ENCODE assay signal across 1 cellular context in genomic region chr2:66889632-66889882, GRCh38.
TF ChIP-seq lines count a peak whose summit lies in the region.

No MANE protein-coding gene starts in this region.

TF ChIP-seq in HepG2, 621 proteins besides CTCF, POLR2A, EP300 and RAD21:
- TF ChIP-seq ZNF792 (CRISPR knock-in tag; IDR thresholded peaks at IDR 0.05) (no peak), ZNF124 (CRISPR knock-in tag; IDR thresholded peaks at IDR 0.05) (no peak), FOXO4 (CRISPR knock-in tag; conservative IDR thresholded peaks at IDR 0.05) (no peak), ZNF547 (CRISPR knock-in tag; IDR thresholded peaks at IDR 0.05) (no peak), ZSCAN12 (CRISPR knock-in tag; IDR thresholded peaks at IDR 0.05) (no peak), TOPORS (CRISPR knock-in tag; IDR thresholded peaks at IDR 0.05) (no peak), NR3C1 (CRISPR knock-in tag; IDR thresholded peaks at IDR 0.05) (no peak), TBL1XR1 (IDR thresholded peaks at IDR 0.05; ENCODE audit: borderline replicate concordance, low read length, partially characterized antibody) (no peak), CREBL2 (CRISPR knock-in tag; IDR thresholded peaks at IDR 0.05; ENCODE audit: borderline replicate concordance) (no peak), EZH2 (conservative IDR thresholded peaks at IDR 0.05; ENCODE audit: low read depth, low read length) (no peak), ZNF121 (CRISPR knock-in tag; IDR thresholded peaks at IDR 0.05) (no peak)
- TF ChIP-seq, protein P1, sequence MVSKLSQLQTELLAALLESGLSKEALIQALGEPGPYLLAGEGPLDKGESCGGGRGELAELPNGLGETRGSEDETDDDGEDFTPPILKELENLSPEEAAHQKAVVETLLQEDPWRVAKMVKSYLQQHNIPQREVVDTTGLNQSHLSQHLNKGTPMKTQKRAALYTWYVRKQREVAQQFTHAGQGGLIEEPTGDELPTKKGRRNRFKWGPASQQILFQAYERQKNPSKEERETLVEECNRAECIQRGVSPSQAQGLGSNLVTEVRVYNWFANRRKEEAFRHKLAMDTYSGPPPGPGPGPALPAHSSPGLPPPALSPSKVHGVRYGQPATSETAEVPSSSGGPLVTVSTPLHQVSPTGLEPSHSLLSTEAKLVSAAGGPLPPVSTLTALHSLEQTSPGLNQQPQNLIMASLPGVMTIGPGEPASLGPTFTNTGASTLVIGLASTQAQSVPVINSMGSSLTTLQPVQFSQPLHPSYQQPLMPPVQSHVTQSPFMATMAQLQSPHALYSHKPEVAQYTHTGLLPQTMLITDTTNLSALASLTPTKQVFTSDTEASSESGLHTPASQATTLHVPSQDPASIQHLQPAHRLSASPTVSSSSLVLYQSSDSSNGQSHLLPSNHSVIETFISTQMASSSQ (IDR thresholded peaks at IDR 0.05; ENCODE audit: low read depth) = no peak
- TF ChIP-seq, protein P1 (CRISPR knock-in tag; IDR thresholded peaks at IDR 0.05; ENCODE audit: borderline replicate concordance) = no peak
TF ChIP-seq in HepG2: peak in this region for 0.
